In genomic region chr11:112355726-112356125, GRCh38 we compare ENCODE assay signal across 1 cellular context.
TF ChIP-seq lines count a peak whose summit lies in the region.

No MANE protein-coding gene starts in this region.

TF ChIP-seq in GM23338, 12 proteins besides CTCF, POLR2A, EP300 and RAD21 (continued from another document):
- TF ChIP-seq STAT1 (IDR thresholded peaks at IDR 0.05; ENCODE audit: unreplicated experiment) (no peak), CREB1 (CRISPR knock-in tag; IDR thresholded peaks at IDR 0.05; ENCODE audit: low read depth) (no peak), POLR2AphosphoS5 (IDR thresholded peaks at IDR 0.05; ENCODE audit: low read depth) (no peak), ZNF114 (CRISPR knock-in tag; IDR thresholded peaks at IDR 0.05) (no peak), ETS1 (IDR thresholded peaks at IDR 0.05) (no peak), JUNB (IDR thresholded peaks at IDR 0.05; ENCODE audit: unreplicated experiment) (no peak)
TF ChIP-seq in GM23338: peak in this region for 0.
